In genomic region chr9:127712371-127712770, GRCh38 we compare ENCODE assay signal across 1 cellular context.
A peak's percentile ranks its signal among the peaks of the same experiment; 100 is the strongest.
TF ChIP-seq lines count a peak whose summit lies in the region.

No MANE protein-coding gene starts in this region.

TF ChIP-seq in HepG2, 621 proteins besides CTCF, POLR2A, EP300 and RAD21:
- TF ChIP-seq ZXDC (CRISPR knock-in tag; IDR thresholded peaks at IDR 0.05) (0 out of 2 replicates have a peak, but pooled peaks have one; percentile 25), ZNF883 (CRISPR knock-in tag; IDR thresholded peaks at IDR 0.05; ENCODE audit: not compliant biosample characterization) (no peak), ZNF597 (CRISPR knock-in tag; IDR thresholded peaks at IDR 0.05) (no peak), MLX (CRISPR knock-in tag; IDR thresholded peaks at IDR 0.05) (no peak), ZNF629 (CRISPR knock-in tag; conservative IDR thresholded peaks at IDR 0.05) (peak; percentile 96), ZMYM3 (CRISPR knock-in tag; IDR thresholded peaks at IDR 0.05) (0 out of 2 replicates have a peak, but pooled peaks have one; percentile 38), MXI1 (IDR thresholded peaks at IDR 0.05; ENCODE audit: borderline replicate concordance, low read depth, low read length) (no peak)
